ENCODE assay signal across 8 cellular contexts in the genomic region with DNA sequence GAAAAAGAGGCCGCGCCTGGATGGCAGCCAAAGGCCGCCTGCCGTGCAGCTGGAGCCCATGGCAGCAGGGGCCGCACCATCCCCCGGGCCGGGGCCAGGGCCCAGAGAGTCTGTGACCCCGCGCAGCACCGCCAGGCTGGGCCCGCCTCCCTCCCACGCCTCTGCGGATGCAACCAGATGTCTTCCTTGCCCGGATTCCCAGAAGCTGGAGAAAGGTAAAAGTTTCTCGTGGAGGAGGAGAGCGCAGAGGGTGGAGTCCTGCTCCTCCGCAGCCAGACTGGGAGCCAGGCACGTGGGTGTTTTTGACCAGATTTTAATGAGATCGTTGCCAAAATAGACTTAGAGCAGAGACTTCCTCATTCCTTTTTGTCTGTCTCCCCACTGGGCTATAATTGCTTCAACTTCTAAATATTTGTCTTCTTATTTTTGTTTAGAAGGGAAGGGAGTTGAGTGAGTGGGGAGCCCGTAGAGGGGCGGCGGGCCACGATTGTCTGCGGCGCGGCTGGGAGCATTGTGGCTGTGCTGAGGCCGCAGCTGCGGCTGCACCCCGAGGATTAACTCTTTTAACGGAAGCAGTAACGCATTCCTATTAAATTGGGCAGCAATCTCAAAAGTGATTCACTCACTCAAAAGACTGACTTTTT. TPM values are rescaled to one million over a fixed set of nuclear protein-coding genes. Genes with fewer than 3 reads are reported as not detected.
DNase-seq lines count a peak whose midpoint lies in the region; ATAC-seq and TF ChIP-seq lines count a peak whose summit lies in the region.

No MANE protein-coding gene starts in this region.

- H3K4me1 Mint-ChIP-seq in mesothelial cell of epicardium = peaks cover 33% of the 10 kb centered on the region

- H3K9me3 Mint-ChIP-seq in mesothelial cell of epicardium = no peaks in the 10 kb centered on the region

- H3K27ac ChIP-seq in effector memory CD4-positive, alpha-beta T cell (ENCODE audit: insufficient read depth, low read length, poor library complexity, severe bottlenecking) = no peak overlapping the region

- no peak for ATAC-seq in HG03469 (IDR thresholded peaks at IDR 0.05; ENCODE audit: unreplicated experiment)
- no peak for ATAC-seq in HG02798 (IDR thresholded peaks at IDR 0.05; ENCODE audit: poor library complexity, unreplicated experiment)
- ATAC-seq in HG02623 (IDR thresholded peaks at IDR 0.05; ENCODE audit: unreplicated experiment) = no peak

- H3K4me3 Mint-ChIP-seq in mesothelial cell of epicardium = peak overlapping the region; percentile 33

- TF ChIP-seq CTCF in NB4 (IDR thresholded peaks at IDR 0.05; ENCODE audit: low read depth, low read length) (no peak), mesothelial cell of epicardium (IDR thresholded peaks at IDR 0.05; ENCODE audit: unreplicated experiment) (no peak)

- peak overlapping the region; percentile 21 for H3K4me3 ChIP-seq in NB4 (ENCODE audit: low read depth, low read length)
- no peak overlapping the region for H3K4me3 ChIP-seq in effector memory CD4-positive, alpha-beta T cell (ENCODE audit: insufficient read depth, low read depth, low read length, poor library complexity, severe bottlenecking)

- no peaks in the 10 kb centered on the region for H3K9me3 ChIP-seq in effector memory CD4-positive, alpha-beta T cell (ENCODE audit: control insufficient read depth, low read length)

- H3K4me1 ChIP-seq in effector memory CD4-positive, alpha-beta T cell (ENCODE audit: control insufficient read depth, insufficient read depth, low read length, poor library complexity, severe bottlenecking) = peaks cover 7% of the 10 kb centered on the region

- H3K27me3 Mint-ChIP-seq in mesothelial cell of epicardium (ENCODE audit: low read depth) = no peaks in the 10 kb centered on the region

- H3K36me3 ChIP-seq in effector memory CD4-positive, alpha-beta T cell (ENCODE audit: control insufficient read depth, insufficient read depth, low read length) = peaks cover 15% of the 10 kb centered on the region

- H3K27ac Mint-ChIP-seq in mesothelial cell of epicardium = peak overlapping the region; percentile 71

- DNase-seq in AG08395 (ENCODE audit: low spot score) = peak; percentile 83
- peak; percentile 62 for DNase-seq in NB4 (ENCODE audit: low read depth)
- peak; percentile 74 for DNase-seq in dedifferentiated amniotic fluid mesenchymal stem cell (ENCODE audit: extremely low spot score)
- DNase-seq in mesothelial cell of epicardium (ENCODE audit: low spot score in 2 of 2, unreplicated experiment in 2 of 2) = no peak
- DNase-seq in effector memory CD4-positive, alpha-beta T cell = no peak

- peaks cover 34% of the 10 kb centered on the region for H3K36me3 Mint-ChIP-seq in mesothelial cell of epicardium

- no peak for TF ChIP-seq POLR2A in NB4 (IDR thresholded peaks at IDR 0.05; ENCODE audit: extremely low read depth, insufficient read length)

- no peaks in the 10 kb centered on the region for H3K27me3 ChIP-seq in effector memory CD4-positive, alpha-beta T cell (replicated peaks; ENCODE audit: control insufficient read depth, insufficient read depth, low read length, poor library complexity, severe bottlenecking)

RNA-seq across cellular contexts. Expression of a gene that starts 22.8 kb away (rescaled TPM):
- total RNA-seq in mesothelial cell of epicardium = 52.2 to 56.8 TPM (median 55.9 TPM) in 3 replicates

RNA-seq across cellular contexts. Expression of a gene that starts 40.4 kb away (rescaled TPM):
- 41.5 to 44.5 TPM (median 42.6 TPM) in 3 replicates for total RNA-seq in mesothelial cell of epicardium

RNA-seq across cellular contexts. Expression of a gene that starts 46.4 kb away (rescaled TPM):
- 130 to 134 TPM (median 131 TPM) in 3 replicates for total RNA-seq in mesothelial cell of epicardium

Comparison
In these comparisons a context has a peak if more than half of its experiments do, and no peak if none do; other contexts are left out.
1. DNase-seq: peak in AG08395 (single experiment), NB4 (single experiment) and dedifferentiated amniotic fluid mesenchymal stem cell (single experiment); none in mesothelial cell of epicardium (0 of 2) and effector memory CD4-positive, alpha-beta T cell (0 of 3).